ENCODE assay signal across 7 cellular contexts in the genomic region with DNA sequence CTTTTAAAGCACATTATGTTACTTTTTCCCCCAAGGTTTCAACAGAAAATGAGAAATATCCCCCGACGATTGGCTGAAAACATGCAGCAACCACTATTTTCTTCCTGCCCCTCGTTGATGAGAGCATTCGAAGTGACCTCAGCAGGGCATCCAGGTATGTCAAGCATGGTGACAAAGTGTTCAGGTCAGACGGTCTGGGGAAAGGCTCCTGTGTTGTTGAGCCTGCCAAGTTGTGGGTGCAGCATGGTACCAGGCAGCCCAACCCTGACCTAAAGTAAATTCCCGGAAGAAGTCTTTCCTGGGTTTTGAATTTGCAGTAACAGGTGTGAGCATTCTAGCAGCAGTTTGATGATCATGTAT. TPM values are rescaled to one million over a fixed set of nuclear protein-coding genes. Genes with fewer than 3 reads are reported as not detected.
DNase-seq lines count a peak whose midpoint lies in the region; ATAC-seq, FAIRE-seq and TF ChIP-seq lines count a peak whose summit lies in the region.

No MANE protein-coding gene starts in this region.

- peak overlapping the region; percentile 90 for H2AFZ ChIP-seq in parathyroid adenoma

- H3K79me2 ChIP-seq in parathyroid adenoma = peaks cover 5% of the 10 kb centered on the region

- H3K4me1 ChIP-seq in parathyroid adenoma = peaks cover 4% of the 10 kb centered on the region

- H3K36me3 ChIP-seq in WERI-Rb-1 = peaks cover 44% of the 10 kb centered on the region
- no peaks in the 10 kb centered on the region for H3K36me3 ChIP-seq in parathyroid adenoma (ENCODE audit: control insufficient read depth, insufficient read depth, low read length)

- FAIRE-seq in frontal cortex (lab: Jason Lieb, UNC) = no peak

- no peak overlapping the region for H3K9ac ChIP-seq in parathyroid adenoma

- DNase-seq in HL-60 (ENCODE audit: low read depth in 1 of 2, low spot score in 1 of 2) = peak in 1 of 2 experiments; percentile 47
- DNase-seq in WERI-Rb-1 = no peak
- no peak for DNase-seq in fibroblast of mammary gland (ENCODE audit: low read depth)
- DNase-seq in frontal cortex (ENCODE audit: low spot score in 2 of 2) = no peak

- peak overlapping the region; percentile 96 for H3K4me2 ChIP-seq in parathyroid adenoma (ENCODE audit: low read length)

- H3K9me3 ChIP-seq in WERI-Rb-1 (ENCODE audit: severe bottlenecking) (no peaks in the 10 kb centered on the region), parathyroid adenoma (ENCODE audit: control insufficient read depth, low read length) (no peaks in the 10 kb centered on the region)

- TF ChIP-seq CTCF in HL-60 (IDR thresholded peaks at IDR 0.05; ENCODE audit: insufficient read depth, low read length) = no peak
- TF ChIP-seq CTCF in WERI-Rb-1 (IDR thresholded peaks at IDR 0.05; ENCODE audit: low read depth, low read length) = no peak
- no peak for TF ChIP-seq CTCF in fibroblast of mammary gland (conservative IDR thresholded peaks at IDR 0.05; ENCODE audit: control insufficient read depth, insufficient read depth, low read depth, low read length)
- no peak for TF ChIP-seq CTCF in parathyroid adenoma (IDR thresholded peaks at IDR 0.05)

- H3K27me3 ChIP-seq in HL-60 (ENCODE audit: insufficient read depth, poor library complexity, severe bottlenecking) (no peaks in the 10 kb centered on the region), WERI-Rb-1 (ENCODE audit: insufficient read depth, low read depth, severe bottlenecking) (no peaks in the 10 kb centered on the region), parathyroid adenoma (ENCODE audit: control insufficient read depth, insufficient read depth, low read length) (no peaks in the 10 kb centered on the region)

- H3K27ac ChIP-seq in HL-60 (replicated peaks) = peak overlapping the region; percentile 93
- H3K27ac ChIP-seq in WERI-Rb-1 = peak overlapping the region; percentile 82
- peak overlapping the region; percentile 79 for H3K27ac ChIP-seq in parathyroid adenoma

- peak overlapping the region; percentile 65 for H3K4me3 ChIP-seq in HL-60 (replicated peaks; ENCODE audit: insufficient read depth, low read length)
- H3K4me3 ChIP-seq in WERI-Rb-1 (ENCODE audit: low read depth, low read length) = peak overlapping the region; percentile 92
- peak overlapping the region; percentile 93 for H3K4me3 ChIP-seq in fibroblast of mammary gland (ENCODE audit: control insufficient read depth, low read depth, low read length)
- peak overlapping the region; percentile 92 for H3K4me3 ChIP-seq in parathyroid adenoma (ENCODE audit: low read depth, low read length)

- ATAC-seq in HG03196 (IDR thresholded peaks at IDR 0.05; ENCODE audit: unreplicated experiment) = no peak
- no peak for ATAC-seq in GM21576 (IDR thresholded peaks at IDR 0.05; ENCODE audit: unreplicated experiment)

RNA-seq across cellular contexts. Expression of a gene that starts 51.7 kb away (rescaled TPM):
- 56.3 TPM for total RNA-seq in frontal cortex
